8 cellular contexts compared by ENCODE assay signal in the genomic region with DNA sequence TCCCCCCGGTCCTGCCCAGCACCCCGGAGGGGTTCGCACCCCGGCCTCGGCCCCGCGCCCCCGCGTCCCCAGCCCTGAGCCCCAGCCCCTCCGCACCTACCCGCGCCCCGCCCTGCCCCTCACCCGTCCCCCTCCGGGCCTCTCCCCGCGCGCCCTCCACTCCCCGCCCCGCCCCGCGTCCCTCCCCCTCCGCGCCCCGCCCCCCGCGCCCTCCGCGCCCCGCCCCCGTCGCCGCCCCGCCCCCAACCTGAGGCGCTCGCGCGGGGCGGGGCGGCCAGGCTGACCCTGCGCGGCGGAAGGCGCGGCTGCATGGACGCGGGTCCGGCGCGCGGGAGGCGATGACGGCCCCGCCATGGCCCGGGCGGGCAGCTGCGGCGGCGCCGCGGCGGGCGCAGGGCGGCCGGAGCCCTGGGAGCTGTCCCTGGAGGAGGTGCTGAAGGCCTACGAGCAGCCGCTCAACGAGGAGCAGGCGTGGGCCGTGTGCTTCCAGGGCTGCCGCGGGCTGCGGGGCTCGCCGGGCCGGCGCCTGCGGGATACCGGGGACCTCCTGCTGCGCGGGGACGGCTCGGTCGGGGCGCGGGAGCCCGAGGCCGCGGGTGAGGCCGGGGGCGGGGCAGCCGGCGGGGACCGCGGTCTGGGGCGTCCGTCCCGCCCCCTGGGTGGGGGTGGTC. TPM values are rescaled to one million over a fixed set of nuclear protein-coding genes. Genes with fewer than 3 reads are reported as not detected.
DNase-seq lines count a peak whose midpoint lies in the region; ATAC-seq and TF ChIP-seq lines count a peak whose summit lies in the region.

A gene with protein sequence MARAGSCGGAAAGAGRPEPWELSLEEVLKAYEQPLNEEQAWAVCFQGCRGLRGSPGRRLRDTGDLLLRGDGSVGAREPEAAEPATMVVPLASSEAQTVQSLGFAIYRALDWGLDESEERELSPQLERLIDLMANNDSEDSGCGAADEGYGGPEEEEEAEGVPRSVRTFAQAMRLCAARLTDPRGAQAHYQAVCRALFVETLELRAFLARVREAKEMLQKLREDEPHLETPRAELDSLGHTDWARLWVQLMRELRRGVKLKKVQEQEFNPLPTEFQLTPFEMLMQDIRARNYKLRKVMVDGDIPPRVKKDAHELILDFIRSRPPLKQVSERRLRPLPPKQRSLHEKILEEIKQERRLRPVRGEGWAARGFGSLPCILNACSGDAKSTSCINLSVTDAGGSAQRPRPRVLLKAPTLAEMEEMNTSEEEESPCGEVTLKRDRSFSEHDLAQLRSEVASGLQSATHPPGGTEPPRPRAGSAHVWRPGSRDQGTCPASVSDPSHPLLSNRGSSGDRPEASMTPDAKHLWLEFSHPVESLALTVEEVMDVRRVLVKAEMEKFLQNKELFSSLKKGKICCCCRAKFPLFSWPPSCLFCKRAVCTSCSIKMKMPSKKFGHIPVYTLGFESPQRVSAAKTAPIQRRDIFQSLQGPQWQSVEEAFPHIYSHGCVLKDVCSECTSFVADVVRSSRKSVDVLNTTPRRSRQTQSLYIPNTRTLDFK (plus strand): TSS at position 277 of the 671 bp plus-strand sequence. CDS start 76 bp downstream, at position 353.

- no peak within 1 kb of the TSS for H3K23ac ChIP-seq in H9 (ENCODE audit: insufficient read length, low read depth, low read length)

- H3K18ac ChIP-seq in H9 (ENCODE audit: insufficient read length, low read depth, low read length), result no peak within 1 kb of the TSS

- H3K9me3 Mint-ChIP-seq in H9, result no peaks in the 10 kb centered on the region; a peak in 1 of 5 replicates
- no peaks in the 10 kb centered on the region for H3K9me3 Mint-ChIP-seq in nephron
- H3K9me3 Mint-ChIP-seq in stimulated activated naive CD8-positive, alpha-beta T cell treated with anti-CD3 and anti-CD28 coated beads, Interleukin-15, amount 100 ng/mL, for 72 hours, result no peaks in the 10 kb centered on the region

- peaks cover 4% of the 10 kb centered on the region for H3K23me2 ChIP-seq in H9 (ENCODE audit: insufficient read length, low read depth, low read length, poor library complexity, severe bottlenecking)

- H3K14ac ChIP-seq in H9 (ENCODE audit: insufficient read depth, low read length), result no peak within 1 kb of the TSS

- no peak within 1 kb of the TSS for H3K56ac ChIP-seq in H9 (ENCODE audit: insufficient read length, low read depth, low read length)

- H4K20me1 ChIP-seq in BLaER1 treated with 17β-estradiol and CSF1 and Interleukin-3, amounts not matched to agents 10 nM and 100 nM, result peaks cover 0 to 35% (median 18%) of the 10 kb centered on the region in 11 experiments; a peak in 14 of 22 replicates
- no peaks in the 10 kb centered on the region for H4K20me1 ChIP-seq in H9 (ENCODE audit: control insufficient read depth, insufficient read depth, insufficient read length)

- H3K27ac Mint-ChIP-seq in H9 (peak within 1 kb of the TSS in 2 of 3 experiments; percentile 14 to 64; a peak in 1 of 7 replicates), nephron (peak within 1 kb of the TSS in 2 of 3 experiments; percentile 31 to 61)
- H3K27ac Mint-ChIP-seq in stimulated activated naive CD8-positive, alpha-beta T cell treated with anti-CD3 and anti-CD28 coated beads, Interleukin-15, amount 100 ng/mL, for 72 hours, result no peak within 1 kb of the TSS

- H2BK120ac ChIP-seq in H9 (ENCODE audit: low read depth, low read length, poor library complexity, severe bottlenecking), result no peak within 1 kb of the TSS

- no peak within 1 kb of the TSS for H3K4ac ChIP-seq in H9 (ENCODE audit: low read depth, low read length)

- H3K9ac ChIP-seq in BLaER1 treated with 17β-estradiol and CSF1 and Interleukin-3, amounts not matched to agents 10 nM and 100 nM, result peak within 1 kb of the TSS in 9 of 11 experiments; percentile 8 to 63 (median 40); a peak in 11 of 22 replicates
- H3K9ac ChIP-seq in H9 (ENCODE audit: extremely low read depth, insufficient read length, low read length), result peak within 1 kb of the TSS; percentile 2

- H4K5ac ChIP-seq in H9 (ENCODE audit: insufficient read length, low read depth, low read length), result no peak within 1 kb of the TSS

- H3K4me2 ChIP-seq in BLaER1 treated with 17β-estradiol and CSF1 and Interleukin-3, amounts not matched to agents 10 nM and 100 nM, result peak within 1 kb of the TSS; percentile 86 to 99 (median 93)
- H3K4me2 ChIP-seq in H9 (ENCODE audit: insufficient read depth, insufficient read length, low read length), result peak within 1 kb of the TSS; percentile 62

- no peaks in the 10 kb centered on the region for H3K79me1 ChIP-seq in H9 (ENCODE audit: insufficient read depth, low read depth, low read length, poor library complexity, severe bottlenecking)

- H2BK15ac ChIP-seq in H9 (ENCODE audit: low read depth, low read length), result no peak within 1 kb of the TSS

- no peak within 1 kb of the TSS for H4K91ac ChIP-seq in H9 (ENCODE audit: insufficient read length, low read depth, low read length)

- ATAC-seq in stimulated activated naive CD8-positive, alpha-beta T cell treated with anti-CD3 and anti-CD28 coated beads, Interleukin-15, amount 100 ng/mL, for 72 hours, result peak; percentile 91
- no peak for ATAC-seq in HG03571 (IDR thresholded peaks at IDR 0.05; ENCODE audit: unreplicated experiment)

- H3K79me2 ChIP-seq in H9 (ENCODE audit: insufficient read depth, low read length), result no peaks in the 10 kb centered on the region

- H2AFZ ChIP-seq in H9 (ENCODE audit: low read length), result no peak within 1 kb of the TSS

- no peak within 1 kb of the TSS for H3K27ac ChIP-seq in BLaER1 treated with 17β-estradiol and CSF1 and Interleukin-3, amounts not matched to agents 10 nM and 100 nM
- no peak within 1 kb of the TSS for H3K27ac ChIP-seq in H9 (ENCODE audit: insufficient read length, low read depth, low read length)

- DNase-seq in H9, result peak; percentile 79
- peak; percentile 76 for DNase-seq in RKO (ENCODE audit: low spot score)
- peak; percentile 43 for DNase-seq in activated gamma-delta T cell (lab: John Stamatoyannopoulos, UW)
- peak; percentile 63 for DNase-seq in fibroblast of the aortic adventitia (ENCODE audit: low read depth)
- peak; percentile 68 to 70 for DNase-seq in stimulated activated naive CD8-positive, alpha-beta T cell treated with anti-CD3 and anti-CD28 coated beads, Interleukin-15, amount 100 ng/mL, for 72 hours

- H3K27me3 Mint-ChIP-seq in H9 (ENCODE audit: low read depth) (peaks cover 20% of the 10 kb centered on the region), nephron (ENCODE audit: low read depth) (peaks cover 30% of the 10 kb centered on the region)
- peaks cover 48% of the 10 kb centered on the region for H3K27me3 Mint-ChIP-seq in stimulated activated naive CD8-positive, alpha-beta T cell treated with anti-CD3 and anti-CD28 coated beads, Interleukin-15, amount 100 ng/mL, for 72 hours

- WGBS in H9 (ENCODE audit: extremely low coverage, insufficient read length, low lambda C conversion rate), result no CpG with 5 or more reads among the region's 98 CpGs

- H3K4me1 ChIP-seq in BLaER1 treated with 17β-estradiol and CSF1 and Interleukin-3, amounts not matched to agents 10 nM and 100 nM, result peaks cover 14 to 33% (median 24%) of the 10 kb centered on the region in 10 experiments
- H3K4me1 ChIP-seq in H9 (ENCODE audit: insufficient read depth, low read length), result no peaks in the 10 kb centered on the region

- no peak within 1 kb of the TSS for H2BK12ac ChIP-seq in H9 (ENCODE audit: insufficient read length, low read depth, low read length)

- no peaks in the 10 kb centered on the region for H3K36me3 ChIP-seq in BLaER1 treated with 17β-estradiol and CSF1 and Interleukin-3, amounts not matched to agents 10 nM and 100 nM

- peaks cover 0 to 10% (median 4%) of the 10 kb centered on the region in 11 experiments; a peak in 6 of 22 replicates for H3K27me3 ChIP-seq in BLaER1 treated with 17β-estradiol and CSF1 and Interleukin-3, amounts not matched to agents 10 nM and 100 nM
- H3K27me3 ChIP-seq in H9 (ENCODE audit: insufficient read depth, low read length), result no peaks in the 10 kb centered on the region

- no peak within 1 kb of the TSS for H2AK5ac ChIP-seq in H9 (ENCODE audit: insufficient read length, low read length)

- no peak within 1 kb of the TSS for H2BK20ac ChIP-seq in H9 (ENCODE audit: low read depth, low read length, poor library complexity, severe bottlenecking)

- H3K4me1 Mint-ChIP-seq in H9, result peaks cover 12% of the 10 kb centered on the region in 2 experiments
- H3K4me1 Mint-ChIP-seq in nephron, result peaks cover 8% of the 10 kb centered on the region
- peaks cover 6% of the 10 kb centered on the region for H3K4me1 Mint-ChIP-seq in stimulated activated naive CD8-positive, alpha-beta T cell treated with anti-CD3 and anti-CD28 coated beads, Interleukin-15, amount 100 ng/mL, for 72 hours

- H3K36me3 Mint-ChIP-seq in H9 (ENCODE audit: insufficient read depth in 1 of 3, low read depth in 3 of 3) (peaks cover 0 to 3% (median 0%) of the 10 kb centered on the region in 3 experiments; a peak in 1 of 7 replicates), nephron (ENCODE audit: low read depth) (no peaks in the 10 kb centered on the region)

- H3K4me3 Mint-ChIP-seq in H9 (peak within 1 kb of the TSS; percentile 70 to 88), nephron (peak within 1 kb of the TSS; percentile 80 to 85 (median 85))
- peak within 1 kb of the TSS; percentile 41 to 60 for H3K4me3 Mint-ChIP-seq in stimulated activated naive CD8-positive, alpha-beta T cell treated with anti-CD3 and anti-CD28 coated beads, Interleukin-15, amount 100 ng/mL, for 72 hours

- H3K9me3 ChIP-seq in BLaER1 treated with 17β-estradiol and CSF1 and Interleukin-3, amounts not matched to agents 10 nM and 100 nM (replicated peaks in 1 of 11), result peaks cover 0 to 2% (median 0%) of the 10 kb centered on the region in 11 experiments; a peak in 2 of 22 replicates
- no peaks in the 10 kb centered on the region for H3K9me3 ChIP-seq in H9 (ENCODE audit: control insufficient read depth, low read depth, low read length)

- H2BK5ac ChIP-seq in H9 (ENCODE audit: insufficient read length, low read length), result no peak within 1 kb of the TSS

- H4K8ac ChIP-seq in H9 (replicated peaks; ENCODE audit: insufficient read length, low read depth, low read length), result no peak within 1 kb of the TSS

- peak within 1 kb of the TSS; percentile 48 to 72 (median 60); a peak in 19 of 20 replicates for H3K4me3 ChIP-seq in BLaER1 treated with 17β-estradiol and CSF1 and Interleukin-3, amounts not matched to agents 10 nM and 100 nM
- peak within 1 kb of the TSS; percentile 65 for H3K4me3 ChIP-seq in fibroblast of the aortic adventitia (ENCODE audit: low read depth, low read length)

- TF ChIP-seq CTCF in H9 (conservative IDR thresholded peaks at IDR 0.05) (no peak), fibroblast of the aortic adventitia (IDR thresholded peaks at IDR 0.05; ENCODE audit: insufficient read depth, low read length) (no peak), nephron (IDR thresholded peaks at IDR 0.05; ENCODE audit: unreplicated experiment in 3 of 3) (no peak)

- no peak within 1 kb of the TSS for H3T11ph ChIP-seq in H9 (ENCODE audit: low read length)

RNA-seq across cellular contexts. Expression of the gene that starts here (rescaled TPM):
- total RNA-seq in H9 (2021), result 6.7 and 6.9 TPM in 2 replicates
- 2.5 and 7.1 TPM in 2 replicates for total RNA-seq in fibroblast of the aortic adventitia (ENCODE audit: low replicate concordance)

Comparison
In these comparisons a context has a peak if more than half of its experiments do, and no peak if none do; other contexts are left out.
1. H3K27ac Mint-ChIP-seq: peak in H9 (2 of 3) and nephron (2 of 3); none in stimulated activated naive CD8-positive, alpha-beta T cell treated with anti-CD3 and anti-CD28 coated beads, Interleukin-15, amount 100 ng/mL, for 72 hours (0 of 2).
2. Peak in every context shown above with its lines, with median percentiles within 50 percentile points of each other: DNase-seq and H3K4me3 Mint-ChIP-seq.